In genomic region chr4:106222548-106222947, GRCh38 we compare ENCODE assay signal across 14 cellular contexts.
DNase-seq lines count a peak whose midpoint lies in the region; ATAC-seq and FAIRE-seq lines count a peak whose summit lies in the region.
"Had no signal": no experiment of that assay in that cellular context is flagged by ENCODE, and none has a peak within 500 bp of the region (broad histone marks: within the 10 kb centered on the region; RNA-seq: fewer than 3 reads in every experiment).

No MANE protein-coding gene starts in this region.

- peak; percentile 26 for FAIRE-seq in GM18507 (lab: Jason Lieb, UNC)
- FAIRE-seq: A549, H54, K562 had no signal

- H3K36me3 ChIP-seq in HUES48 (ENCODE audit: control insufficient read depth, insufficient read depth, low read length) (no peaks in the 10 kb centered on the region; the same call in 1 of the 2 replicates), iPS-20b (ENCODE audit: insufficient read depth, low read depth, low read length) (0 out of 2 replicates have a peak, but pooled peaks cover 9% of the 10 kb centered on the region), MG63 (peaks cover 2% of the 10 kb centered on the region; the same call in 1 of the 2 replicates)

- H3K4me1 ChIP-seq in HUES48 (ENCODE audit: control insufficient read depth, insufficient read depth, low read length) (peaks cover 14% of the 10 kb centered on the region), iPS-20b (ENCODE audit: insufficient read depth, low read length) (peaks cover 9% of the 10 kb centered on the region)
- H3K4me1 ChIP-seq: A549, Caco-2 had no signal

- DNase-seq in GM18507 (ENCODE audit: extremely low spot score, insufficient read length, low read depth) = no peak
- DNase-seq in astrocyte of the hippocampus (ENCODE audit: low read depth, low spot score) = peak; percentile 8
- no peak for DNase-seq in stimulated activated CD4-positive, alpha-beta T cell treated with anti-CD3 and anti-CD28 coated beads, Interleukin-4, amount 100 ng/mL, for 4 hours
- no peak for DNase-seq in DMS153 treated with DMSO at 0.1 percent for 48 hours (lab: John Stamatoyannopoulos, UW; ENCODE audit: unreplicated experiment)
- no peak for DNase-seq in MG63
- DNase-seq: Caco-2; CD8-positive, alpha-beta T cell; Karpas-422 had no signal

- H3K9me3 ChIP-seq in HUES48 (ENCODE audit: control insufficient read depth, insufficient read depth, low read length) (peaks cover 4% of the 10 kb centered on the region; the same call in 1 of the 2 replicates), iPS-20b (ENCODE audit: insufficient read depth, low read depth, low read length) (no peaks in the 10 kb centered on the region; the same call in 1 of the 2 replicates), MG63 (no peaks in the 10 kb centered on the region)
- H3K9me3 ChIP-seq: A549, Caco-2 had no signal

- ATAC-seq in HG03439 (IDR thresholded peaks at IDR 0.05; ENCODE audit: unreplicated experiment) = no peak
- ATAC-seq: A549; CD8-positive, alpha-beta T cell; K562 had no signal

- no peak overlapping the region for H3K9ac ChIP-seq in HUES48 (ENCODE audit: low read depth, low read length)
- no peak overlapping the region; the same call in 1 of the 2 replicates for H3K9ac ChIP-seq in iPS-20b (ENCODE audit: low read depth, low read length)

- peak overlapping the region; percentile 22; the same call in 1 of the 2 replicates for H3K4me3 ChIP-seq in HUES48 (ENCODE audit: low read depth, low read length)
- peak overlapping the region; percentile 47; the same call in 1 of the 2 replicates for H3K4me3 ChIP-seq in iPS-20b (ENCODE audit: low read length)
- no peak overlapping the region for H3K4me3 ChIP-seq in MG63
- H3K4me3 ChIP-seq: A549, K562 had no signal

- H3K27ac ChIP-seq in HUES48 (ENCODE audit: low read depth, low read length) = peak overlapping the region; percentile 65
- no peak overlapping the region for H3K27ac ChIP-seq in iPS-20b (ENCODE audit: low read length)
- H3K27ac ChIP-seq: A549 had no signal

- no peaks in the 10 kb centered on the region for H3K27me3 ChIP-seq in HUES48 (ENCODE audit: control insufficient read depth, insufficient read depth, low read length)
- no peaks in the 10 kb centered on the region for H3K27me3 ChIP-seq in iPS-20b (ENCODE audit: insufficient read depth, low read length)
- H3K27me3 ChIP-seq in MG63 = no peaks in the 10 kb centered on the region
